Comparison of ENCODE assay signal across 30 cellular contexts in genomic region chr19:48821633-48822032, GRCh38.
"Had no signal": no experiment of that assay in that cellular context is flagged by ENCODE, and none has a peak within 500 bp of the region (broad histone marks: within the 10 kb centered on the region; RNA-seq: fewer than 3 reads in every experiment).

No MANE protein-coding gene starts in this region.

- H3K4me3 ChIP-seq: adrenal gland, body of pancreas, cardiac muscle cell, colonic mucosa, esophagus squamous epithelium, gastroesophageal sphincter, heart right ventricle had no signal

- FAIRE-seq: endometrium, endothelial cell of umbilical vein had no signal

- H3K9me3 ChIP-seq: adrenal gland, body of pancreas, colonic mucosa, esophagus squamous epithelium, gastroesophageal sphincter, heart right ventricle had no signal

- H3K27me3 ChIP-seq: adrenal gland, body of pancreas, cardiac muscle cell, colonic mucosa, esophagus squamous epithelium, gastroesophageal sphincter, heart right ventricle had no signal

- ATAC-seq: activated CD8-positive, alpha-beta T cell treated with anti-CD3 and anti-CD28 coated beads for 36 hours; activated naive CD8-positive, alpha-beta T cell treated with anti-CD3 and anti-CD28 coated beads, Interleukin-2, amount 50 U/mL, for 24 hours; activated T-cell treated with anti-CD3 and anti-CD28 coated beads, Interleukin-2, amount 50 U/mL, for 4 hours; activated T-helper 17 cell treated with anti-CD3 and anti-CD28 coated beads, Interleukin-2, amount 50 U/mL, for 72 hours; body of pancreas; gastroesophageal sphincter; heart right ventricle; WTC11 had no signal

- H3K4me1 ChIP-seq: colonic mucosa had no signal

- H3K27ac ChIP-seq: adrenal gland, body of pancreas, cardiac muscle cell, colonic mucosa, epithelial cell of prostate, esophagus squamous epithelium, gastroesophageal sphincter, heart right ventricle had no signal

- H3K36me3 ChIP-seq: adrenal gland, cardiac muscle cell, colonic mucosa, esophagus squamous epithelium had no signal

- DNase-seq: activated CD4-positive, alpha-beta T cell treated with anti-CD3 and anti-CD28 coated beads for 48 hours; activated CD4-positive, alpha-beta T cell treated with anti-CD3 and anti-CD28 coated beads, Interleukin-2, amount 50 U/mL, for 1 hour; activated CD4-positive, alpha-beta T cell treated with anti-CD3 and anti-CD28 coated beads, Interleukin-2, amount 50 U/mL, for 48 hours; activated CD8-positive, alpha-beta memory T cell treated with anti-CD3 and anti-CD28 coated beads for 24 hours; activated CD8-positive, alpha-beta T cell treated with anti-CD3 and anti-CD28 coated beads for 36 hours; activated effector memory CD4-positive, alpha-beta T cell treated with Interleukin-2 at 50 U/mL for 16 hours; activated gamma-delta T cell treated with Interleukin-2 at 50 U/mL for 16 hours; activated naive CD4-positive, alpha-beta T cell treated with anti-CD3 and anti-CD28 coated beads for 36 hours; activated naive CD8-positive, alpha-beta T cell treated with anti-CD3 and anti-CD28 coated beads for 36 hours; activated naive CD8-positive, alpha-beta T cell treated with anti-CD3 and anti-CD28 coated beads, Interleukin-2, amount 50 U/mL, for 24 hours; activated T-cell treated with anti-CD3 and anti-CD28 coated beads, Interleukin-2, amount 50 U/mL, for 4 hours; adrenal gland; amygdala; aorta; body of pancreas; central memory CD4-positive, alpha-beta T cell; cerebellar nuclear complex; colonic mucosa; effector CD8-positive, alpha-beta T cell; esophagus squamous epithelium; foreskin melanocyte; heart right ventricle; T-helper 2 cell had no signal
